In genomic region chr22:22814666-22815396, GRCh38 we compare ENCODE assay signal across 1 cellular context.
TF ChIP-seq lines count a peak whose summit lies in the region.

No MANE protein-coding gene starts in this region.

TF ChIP-seq in K562, 482 proteins besides CTCF, POLR2A, EP300 and RAD21:
- peak; percentile 65 for TF ChIP-seq ZNF184 (CRISPR knock-in tag; IDR thresholded peaks at IDR 0.05)
- TF ChIP-seq ZBED1 (IDR thresholded peaks at IDR 0.05), result no peak
- 0 out of 2 replicates have a peak, but pooled peaks have one; percentile 3 for TF ChIP-seq PBX2 (CRISPR knock-in tag; IDR thresholded peaks at IDR 0.05; ENCODE audit: low read depth)
- no peak for TF ChIP-seq PBX2 (tag; conservative IDR thresholded peaks at IDR 0.05; ENCODE audit: low read depth)
- 0 out of 2 replicates have a peak, but pooled peaks have one; percentile 8 for TF ChIP-seq E2F1 (CRISPR knock-in tag; IDR thresholded peaks at IDR 0.05)
- no peak for TF ChIP-seq ZBTB40 (IDR thresholded peaks at IDR 0.05)
- peak; percentile 45; the same call in 1 of the 2 replicates for TF ChIP-seq ZBTB40 (CRISPR knock-in tag; IDR thresholded peaks at IDR 0.05)
- TF ChIP-seq ZNF639 (CRISPR knock-in tag; conservative IDR thresholded peaks at IDR 0.05 in 1 of 2, IDR thresholded peaks at IDR 0.05 in 1 of 2), result peak in 1 of 2 experiments; percentile 95; a peak in 1 of 4 replicates
- TF ChIP-seq MYNN (IDR thresholded peaks at IDR 0.05), result no peak
- TF ChIP-seq MYNN (CRISPR knock-in tag; IDR thresholded peaks at IDR 0.05), result peak; percentile 58; the same call in 1 of the 2 replicates
- TF ChIP-seq THRAP3 (IDR thresholded peaks at IDR 0.05; ENCODE audit: borderline replicate concordance), result no peak
